In genomic region chr14:54836231-54836630, GRCh38 we compare ENCODE assay signal across 8 cellular contexts.
"Had no signal": no experiment of that assay in that cellular context is flagged by ENCODE, and none has a peak within 500 bp of the region (broad histone marks: within the 10 kb centered on the region; RNA-seq: fewer than 3 reads in every experiment).

No MANE protein-coding gene starts in this region.

- H3K9ac ChIP-seq: GM23248 had no signal

- H3K36me3 ChIP-seq: HAP-1 had no signal

- H3K9me3 ChIP-seq: HAP-1 had no signal

- H3K27ac ChIP-seq: GM23248, HL-60 had no signal

- H3K4me1 ChIP-seq: HAP-1 had no signal

- H3K4me3 ChIP-seq: GM23248, HAP-1 had no signal

- H2AFZ ChIP-seq: GM23248 had no signal

- ATAC-seq: HCT116 had no signal

- DNase-seq: GM23248, GOT3, H7, HFFc6, IMR-90 had no signal
